8 cellular contexts compared by ENCODE assay signal in genomic region chrX:120629667-120630537, GRCh38. TPM values are rescaled to one million over a fixed set of nuclear protein-coding genes. Genes with fewer than 3 reads are reported as not detected.
A peak's percentile ranks its signal among the peaks of the same experiment; 100 is the strongest.
DNase-seq lines count a peak whose midpoint lies in the region; ATAC-seq, FAIRE-seq and TF ChIP-seq lines count a peak whose summit lies in the region.

Gene C1GALT1C1, minus strand, starts transcription at chrX:120630054. Its CDS starts 2,888 bp downstream, at chrX:120627166.

- H3K9me3 ChIP-seq in T-helper 17 cell (ENCODE audit: control insufficient read depth, low read length, poor library complexity, severe bottlenecking) = no peaks in the 10 kb centered on the region
- H3K9me3 ChIP-seq in right atrium auricular region = no peaks in the 10 kb centered on the region
- H3K9me3 ChIP-seq in psoas muscle = no peaks in the 10 kb centered on the region

- H3K36me3 ChIP-seq in right atrium auricular region (no peaks in the 10 kb centered on the region), psoas muscle (ENCODE audit: insufficient read depth in 1 of 2, low read depth in 1 of 2) (no peaks in the 10 kb centered on the region)

- H3K4me1 ChIP-seq in right atrium auricular region (no peaks in the 10 kb centered on the region), psoas muscle (no peaks in the 10 kb centered on the region)

- peak within 1 kb of the TSS; percentile 93 for H3K27ac Mint-ChIP-seq in T-helper 17 cell

- TF ChIP-seq CTCF in right atrium auricular region (IDR thresholded peaks at IDR 0.05) = no peak
- no peak for TF ChIP-seq CTCF in psoas muscle (IDR thresholded peaks at IDR 0.05)

- peaks cover 9% of the 10 kb centered on the region for H3K4me1 Mint-ChIP-seq in T-helper 17 cell

- H3K27ac ChIP-seq in angular gyrus (ENCODE audit: low read depth, low read length) (peak within 1 kb of the TSS; percentile 86), right atrium auricular region (peak within 1 kb of the TSS; percentile 85 to 90), psoas muscle (peak within 1 kb of the TSS; percentile 84)

- WGBS in psoas muscle, 3 donors = 0 to 26% (median 0%) methylated on average over 27 to 68 of the region's 68 CpGs

- H3K36me3 Mint-ChIP-seq in T-helper 17 cell (ENCODE audit: low read depth) = no peaks in the 10 kb centered on the region

- ATAC-seq in HG02885 (IDR thresholded peaks at IDR 0.05; ENCODE audit: poor library complexity, unreplicated experiment) (peak; percentile 94), T-helper 17 cell (peak; percentile 92), psoas muscle (peak; percentile 98 to 99 (median 98))

- peak; percentile 98 for DNase-seq in NCI-H1694 treated with DMSO at 0.1 percent for 48 hours (lab: John Stamatoyannopoulos, UW)
- peak; percentile 82 to 87 (median 83) for DNase-seq in T-helper 17 cell
- peak; percentile 91 for DNase-seq in right atrium auricular region (ENCODE audit: low spot score)
- peak; percentile 91 to 96 for DNase-seq in psoas muscle
- peak; percentile 73 for DNase-seq in urothelium cell line (ENCODE audit: low spot score)

- peak; percentile 47 for TF ChIP-seq POLR2A in GM15510 (IDR thresholded peaks at IDR 0.05; ENCODE audit: borderline replicate concordance, extremely low read depth, insufficient read length)

- H3K4me3 ChIP-seq in right atrium auricular region (peak within 1 kb of the TSS; percentile 56 to 65), psoas muscle (peak within 1 kb of the TSS; percentile 74)

- no peaks in the 10 kb centered on the region for H3K27me3 Mint-ChIP-seq in T-helper 17 cell

- intact Hi-C loops in psoas muscle (cut with DNase I) = loop anchor here in 1 of 2 donors (2.0 kb wide), 1 partner anchor 69 kb away; the partner anchor contains the start of gene CUL4B

- H3K4me3 Mint-ChIP-seq in T-helper 17 cell = peak within 1 kb of the TSS; percentile 92

- FAIRE-seq in urothelium cell line (lab: Jason Lieb, UNC) = no peak

- H3K27me3 ChIP-seq in right atrium auricular region (no peaks in the 10 kb centered on the region), psoas muscle (ENCODE audit: insufficient read depth in 3 of 3, low read length in 2 of 3) (no peaks in the 10 kb centered on the region)

RNA-seq across cellular contexts. Expression of gene C1GALT1C1, which starts in this region (rescaled TPM):
- total RNA-seq in T-helper 17 cell (1 to 10 TPM; 4.3 to 5.4 TPM), right atrium auricular region (10 to 100 TPM; 24.0 to 31.4 TPM), psoas muscle (1 to 10 TPM; 5.0 to 6.3 (median 5.7) TPM)
- polyA plus RNA-seq in psoas muscle = 10 to 100 TPM in 2 of 3 donors, 1 to 10 TPM in 1; 7.3 to 16.0 (median 13.3) TPM

Comparison
In these comparisons a context has a peak if more than half of its experiments do, and no peak if none do; other contexts are left out.
1. Peak in every context shown above with its lines: DNase-seq, ATAC-seq, H3K4me3 ChIP-seq and H3K27ac ChIP-seq.